13 cellular contexts compared by ENCODE assay signal in genomic region chr20:20872420-20872819, GRCh38.
DNase-seq lines count a peak whose midpoint lies in the region; ATAC-seq lines count a peak whose summit lies in the region.
"Had no signal": no experiment of that assay in that cellular context is flagged by ENCODE, and none has a peak within 500 bp of the region (broad histone marks: within the 10 kb centered on the region; RNA-seq: fewer than 3 reads in every experiment).

No MANE protein-coding gene starts in this region.

- peak; percentile 9 for DNase-seq in NCI-H146 (lab: John Stamatoyannopoulos, UW)
- DNase-seq in NCI-H146 treated with DMSO at 0.1 percent for 48 hours (lab: John Stamatoyannopoulos, UW; ENCODE audit: unreplicated experiment), result no peak
- peak; percentile 78 for DNase-seq in DMS153 (lab: John Stamatoyannopoulos, UW)
- peak; percentile 77 for DNase-seq in NCI-H748 (lab: John Stamatoyannopoulos, UW; ENCODE audit: unreplicated experiment)
- peak; percentile 33 to 41 for DNase-seq in dermis microvascular lymphatic vessel endothelial cell (ENCODE audit: low read depth in 2 of 2)
- DNase-seq in NOMO-1 treated with DMSO at 0.1 percent for 48 hours (lab: John Stamatoyannopoulos, UW; ENCODE audit: unreplicated experiment), result no peak
- no peak for DNase-seq in middle frontal gyrus (ENCODE audit: extremely low spot score, low spot score)
- DNase-seq: CD8-positive, alpha-beta T cell; DMS79; EL; GM23248 had no signal

- ATAC-seq in GM19023 (IDR thresholded peaks at IDR 0.05; ENCODE audit: unreplicated experiment), result no peak
- ATAC-seq: CD8-positive, alpha-beta T cell; HCT116 had no signal

Comparison
In these comparisons a context has a peak if more than half of its experiments do, and no peak if none do; other contexts are left out.
1. DNase-seq: peak in NCI-H146 (single experiment), DMS153 (single experiment), NCI-H748 (single experiment) and dermis microvascular lymphatic vessel endothelial cell (2 of 2); none in NCI-H146 treated with DMSO at 0.1 percent for 48 hours (single experiment), NOMO-1 treated with DMSO at 0.1 percent for 48 hours (single experiment) and middle frontal gyrus (single experiment).